14 cellular contexts compared by ENCODE assay signal in genomic region chr3:186990878-186991308, GRCh38.
DNase-seq lines count a peak whose midpoint lies in the region; ATAC-seq, FAIRE-seq and TF ChIP-seq lines count a peak whose summit lies in the region.
"Had no signal": no experiment of that assay in that cellular context is flagged by ENCODE, and none has a peak within 500 bp of the region (broad histone marks: within the 10 kb centered on the region; RNA-seq: fewer than 3 reads in every experiment).

No MANE protein-coding gene starts in this region.

- H2AFZ ChIP-seq in astrocyte (ENCODE audit: low read depth, low read length), result no peak overlapping the region

- no peak overlapping the region for H3K4me3 ChIP-seq in astrocyte (ENCODE audit: insufficient read depth, low read depth, low read length)
- H3K4me3 ChIP-seq: SJCRH30, suprapubic skin had no signal

- no peak for FAIRE-seq in astrocyte (lab: Jason Lieb, UNC)
- FAIRE-seq: A204.1, HTR-8/SVneo had no signal

- no peaks in the 10 kb centered on the region for H3K79me2 ChIP-seq in astrocyte (ENCODE audit: insufficient read depth, low read length)

- no peaks in the 10 kb centered on the region for H3K9me3 ChIP-seq in astrocyte (ENCODE audit: insufficient read depth, low read depth, low read length)
- H3K9me3 ChIP-seq: SJCRH30, suprapubic skin had no signal

- intact Hi-C loops in activated CD4-positive, alpha-beta memory T cell treated with anti-CD3 and anti-CD28 coated beads for 36 hours (cut with micrococcal nuclease), result no loop called here

- H3K27me3 Mint-ChIP-seq in activated CD4-positive, alpha-beta memory T cell treated with anti-CD3 and anti-CD28 coated beads for 36 hours, result no peaks in the 10 kb centered on the region
- no peaks in the 10 kb centered on the region for H3K27me3 Mint-ChIP-seq in activated CD4-positive, alpha-beta memory T cell treated with anti-CD3 and anti-CD28 coated beads, Interleukin-2, amount 10 ng/mL, durations not matched to agents 7 days and 5 days
- no peaks in the 10 kb centered on the region for H3K27me3 Mint-ChIP-seq in astrocyte (ENCODE audit: low read depth, unreplicated experiment)
- no peaks in the 10 kb centered on the region for H3K27me3 Mint-ChIP-seq in stimulated activated naive CD8-positive, alpha-beta T cell treated with anti-CD3 and anti-CD28 coated beads, Interleukin-15, Interleukin-2, amounts not matched to agents 100 ng/mL and 50 ng/mL, for 24 hours

- no peak for TF ChIP-seq POLR2A in GM18505 (IDR thresholded peaks at IDR 0.05; ENCODE audit: borderline replicate concordance, extremely low read depth, insufficient read depth, insufficient read length)

- no peak overlapping the region for H3K9ac ChIP-seq in astrocyte (ENCODE audit: low read length)

- ATAC-seq in GM18505 (IDR thresholded peaks at IDR 0.05; ENCODE audit: unreplicated experiment), result no peak
- no peak for ATAC-seq in GM18861 (IDR thresholded peaks at IDR 0.05; ENCODE audit: unreplicated experiment)

- peak overlapping the region; percentile 25 for H3K27ac Mint-ChIP-seq in activated CD4-positive, alpha-beta memory T cell treated with anti-CD3 and anti-CD28 coated beads for 36 hours
- H3K27ac Mint-ChIP-seq in activated CD4-positive, alpha-beta memory T cell treated with anti-CD3 and anti-CD28 coated beads, Interleukin-2, amount 10 ng/mL, durations not matched to agents 7 days and 5 days, result no peak overlapping the region
- H3K27ac Mint-ChIP-seq in astrocyte (ENCODE audit: unreplicated experiment), result no peak overlapping the region
- peak overlapping the region; percentile 22 for H3K27ac Mint-ChIP-seq in stimulated activated naive CD8-positive, alpha-beta T cell treated with anti-CD3 and anti-CD28 coated beads, Interleukin-15, Interleukin-2, amounts not matched to agents 100 ng/mL and 50 ng/mL, for 24 hours

- CTCF ChIA-PET in activated CD4-positive, alpha-beta memory T cell treated with anti-CD3 and anti-CD28 coated beads for 36 hours (lab: Charles Lee), result interaction anchor here (0.6 to 1.2 kb wide), 2 partner anchors 47 to 123 kb away, joined by 3 read pairs; no protein-coding TSS in a partner anchor
- CTCF ChIA-PET in activated CD4-positive, alpha-beta memory T cell treated with anti-CD3 and anti-CD28 coated beads, Interleukin-2, amount 10 ng/mL, durations not matched to agents 7 days and 5 days (lab: Charles Lee), result interaction anchor here (0.7 to 1.3 kb wide), 2 partner anchors 9 to 170 kb away, joined by 3 read pairs; no protein-coding TSS in a partner anchor

- H3K36me3 ChIP-seq in astrocyte (ENCODE audit: insufficient read depth, low read length), result no peaks in the 10 kb centered on the region
- H3K36me3 ChIP-seq: SJCRH30, suprapubic skin had no signal

- peaks cover 37% of the 10 kb centered on the region for H3K36me3 Mint-ChIP-seq in activated CD4-positive, alpha-beta memory T cell treated with anti-CD3 and anti-CD28 coated beads for 36 hours
- peaks cover 55% of the 10 kb centered on the region for H3K36me3 Mint-ChIP-seq in activated CD4-positive, alpha-beta memory T cell treated with anti-CD3 and anti-CD28 coated beads, Interleukin-2, amount 10 ng/mL, durations not matched to agents 7 days and 5 days (ENCODE audit: low read depth)
- H3K36me3 Mint-ChIP-seq in astrocyte (ENCODE audit: low read depth, unreplicated experiment), result peaks cover 4% of the 10 kb centered on the region
- peaks cover 42% of the 10 kb centered on the region for H3K36me3 Mint-ChIP-seq in stimulated activated naive CD8-positive, alpha-beta T cell treated with anti-CD3 and anti-CD28 coated beads, Interleukin-15, Interleukin-2, amounts not matched to agents 100 ng/mL and 50 ng/mL, for 24 hours (ENCODE audit: low read depth)

- no peaks in the 10 kb centered on the region for H4K20me1 ChIP-seq in astrocyte (ENCODE audit: insufficient read depth, low read length)

- TF ChIP-seq CTCF in astrocyte (IDR thresholded peaks at IDR 0.05; ENCODE audit: insufficient read depth, low read depth, low read length), result no peak

- peak; percentile 20 for DNase-seq in activated CD4-positive, alpha-beta memory T cell treated with anti-CD3 and anti-CD28 coated beads for 36 hours
- no peak for DNase-seq in activated CD4-positive, alpha-beta memory T cell treated with anti-CD3 and anti-CD28 coated beads, Interleukin-2, amount 10 ng/mL, durations not matched to agents 7 days and 5 days
- DNase-seq in astrocyte (ENCODE audit: low read depth), result peak; percentile 91
- no peak for DNase-seq in ureter (ENCODE audit: low spot score)
- DNase-seq: GF-D8, NCI-H2227 treated with DMSO at 0.1 percent for 48 hours, SJCRH30 had no signal

- no peak overlapping the region for H3K4me2 ChIP-seq in astrocyte (ENCODE audit: low read length)

- H3K27ac ChIP-seq in astrocyte (ENCODE audit: low read depth, low read length) (no peak overlapping the region), layer of hippocampus (ENCODE audit: low read depth, low read length) (peak overlapping the region; percentile 40)
- H3K27ac ChIP-seq: SJCRH30, suprapubic skin had no signal

- POLR2A ChIA-PET in activated CD4-positive, alpha-beta memory T cell treated with anti-CD3 and anti-CD28 coated beads for 36 hours (lab: Charles Lee), result no interaction called here
- POLR2A ChIA-PET in activated CD4-positive, alpha-beta memory T cell treated with anti-CD3 and anti-CD28 coated beads, Interleukin-2, amount 10 ng/mL, durations not matched to agents 7 days and 5 days (lab: Charles Lee), result interaction anchor here (1.1 to 1.7 kb wide), 3 partner anchors 37 to 129 kb away, joined by 3 to 4 read pairs (median 3); no protein-coding TSS in a partner anchor

- H3K4me3 Mint-ChIP-seq in activated CD4-positive, alpha-beta memory T cell treated with anti-CD3 and anti-CD28 coated beads for 36 hours, result no peak overlapping the region
- H3K4me3 Mint-ChIP-seq in activated CD4-positive, alpha-beta memory T cell treated with anti-CD3 and anti-CD28 coated beads, Interleukin-2, amount 10 ng/mL, durations not matched to agents 7 days and 5 days, result no peak overlapping the region
- no peak overlapping the region for H3K4me3 Mint-ChIP-seq in astrocyte (ENCODE audit: unreplicated experiment)
- H3K4me3 Mint-ChIP-seq in stimulated activated naive CD8-positive, alpha-beta T cell treated with anti-CD3 and anti-CD28 coated beads, Interleukin-15, Interleukin-2, amounts not matched to agents 100 ng/mL and 50 ng/mL, for 24 hours, result no peak overlapping the region

- H3K4me1 ChIP-seq in astrocyte (ENCODE audit: insufficient read depth, low read length), result peaks cover 5% of the 10 kb centered on the region
- H3K4me1 ChIP-seq: suprapubic skin had no signal

- no peaks in the 10 kb centered on the region for H3K9me3 Mint-ChIP-seq in activated CD4-positive, alpha-beta memory T cell treated with anti-CD3 and anti-CD28 coated beads for 36 hours
- no peaks in the 10 kb centered on the region for H3K9me3 Mint-ChIP-seq in activated CD4-positive, alpha-beta memory T cell treated with anti-CD3 and anti-CD28 coated beads, Interleukin-2, amount 10 ng/mL, durations not matched to agents 7 days and 5 days
- peaks cover 5% of the 10 kb centered on the region for H3K9me3 Mint-ChIP-seq in astrocyte (ENCODE audit: unreplicated experiment)
- no peaks in the 10 kb centered on the region for H3K9me3 Mint-ChIP-seq in stimulated activated naive CD8-positive, alpha-beta T cell treated with anti-CD3 and anti-CD28 coated beads, Interleukin-15, Interleukin-2, amounts not matched to agents 100 ng/mL and 50 ng/mL, for 24 hours

- H3K27me3 ChIP-seq in astrocyte (ENCODE audit: insufficient read depth, low read length) (no peaks in the 10 kb centered on the region), layer of hippocampus (ENCODE audit: control insufficient read depth, insufficient read depth, low read length) (no peaks in the 10 kb centered on the region)
- H3K27me3 ChIP-seq: SJCRH30, suprapubic skin had no signal

- H3K4me1 Mint-ChIP-seq in activated CD4-positive, alpha-beta memory T cell treated with anti-CD3 and anti-CD28 coated beads for 36 hours (ENCODE audit: low read depth), result peaks cover 71% of the 10 kb centered on the region
- H3K4me1 Mint-ChIP-seq in activated CD4-positive, alpha-beta memory T cell treated with anti-CD3 and anti-CD28 coated beads, Interleukin-2, amount 10 ng/mL, durations not matched to agents 7 days and 5 days, result peaks cover 13% of the 10 kb centered on the region
- H3K4me1 Mint-ChIP-seq in astrocyte (ENCODE audit: low read depth, unreplicated experiment), result peaks cover 5% of the 10 kb centered on the region
- peaks cover 63% of the 10 kb centered on the region for H3K4me1 Mint-ChIP-seq in stimulated activated naive CD8-positive, alpha-beta T cell treated with anti-CD3 and anti-CD28 coated beads, Interleukin-15, Interleukin-2, amounts not matched to agents 100 ng/mL and 50 ng/mL, for 24 hours (ENCODE audit: low read depth)

Comparison
In these comparisons a context has a peak if more than half of its experiments do, and no peak if none do; other contexts are left out.
1. DNase-seq: peak in activated CD4-positive, alpha-beta memory T cell treated with anti-CD3 and anti-CD28 coated beads for 36 hours (single experiment) and astrocyte (single experiment); none in activated CD4-positive, alpha-beta memory T cell treated with anti-CD3 and anti-CD28 coated beads, Interleukin-2, amount 10 ng/mL, durations not matched to agents 7 days and 5 days (single experiment) and ureter (single experiment).
2. H3K27ac Mint-ChIP-seq: peak in activated CD4-positive, alpha-beta memory T cell treated with anti-CD3 and anti-CD28 coated beads for 36 hours (single experiment) and stimulated activated naive CD8-positive, alpha-beta T cell treated with anti-CD3 and anti-CD28 coated beads, Interleukin-15, Interleukin-2, amounts not matched to agents 100 ng/mL and 50 ng/mL, for 24 hours (single experiment); none in activated CD4-positive, alpha-beta memory T cell treated with anti-CD3 and anti-CD28 coated beads, Interleukin-2, amount 10 ng/mL, durations not matched to agents 7 days and 5 days (single experiment) and astrocyte (single experiment).